25 cellular contexts compared by ENCODE assay signal in genomic region chr12:77878901-77879300, GRCh38. TPM values are rescaled to one million over a fixed set of nuclear protein-coding genes. Genes with fewer than 3 reads are reported as not detected.
"Had no signal": no experiment of that assay in that cellular context is flagged by ENCODE, and none has a peak within 500 bp of the region (broad histone marks: within the 10 kb centered on the region; RNA-seq: fewer than 3 reads in every experiment).

No MANE protein-coding gene starts in this region.

- H3K27me3 ChIP-seq: neutrophil, pancreas, suprapubic skin, testis, tibial artery, transverse colon, upper lobe of right lung, uterus had no signal

- H3K9me3 ChIP-seq: neutrophil, pancreas, psoas muscle, suprapubic skin, testis, tibial artery, transverse colon, upper lobe of right lung, uterus had no signal

- H3K4me1 ChIP-seq: pancreas, psoas muscle, suprapubic skin, testis, tibial artery, transverse colon, upper lobe of right lung, uterus had no signal

- FAIRE-seq: pancreas, small intestine had no signal

- H3K4me3 ChIP-seq: pancreas, psoas muscle, suprapubic skin, testis, tibial artery, transverse colon, upper lobe of right lung, uterus had no signal

- DNase-seq: naive B cell; naive thymus-derived CD8-positive, alpha-beta T cell; nephron progenitor cell; nucleus accumbens; pancreas; posterior cingulate gyrus; psoas muscle; right cardiac atrium; small intestine; stimulated activated CD4-positive, alpha-beta T cell treated with anti-CD3 and anti-CD28 coated beads, Interleukin-15, amount 100 ng/mL, for 24 hours; stimulated activated CD4-positive, alpha-beta T cell treated with anti-CD3 and anti-CD28 coated beads, Interleukin-2, amount 100 ng/mL, for 24 hours; stimulated activated CD4-positive, alpha-beta T cell treated with anti-CD3 and anti-CD28 coated beads, Interleukin-2, amount 100 ng/mL, for 48 hours; stimulated activated CD4-positive, alpha-beta T cell treated with anti-CD3 and anti-CD28 coated beads, Interleukin-4, amount 100 ng/mL, for 24 hours; stimulated activated naive CD4-positive, alpha-beta T cell; stimulated activated naive CD8-positive, alpha-beta T cell treated with anti-CD3 and anti-CD28 coated beads, Interleukin-15, amount 100 ng/mL, for 72 hours; stimulated activated naive CD8-positive, alpha-beta T cell treated with anti-CD3 and anti-CD28 coated beads, Interleukin-15, Interleukin-2, amounts not matched to agents 100 U/mL and 50 U/mL, for 24 hours; substantia nigra; testis; tibial artery; transverse colon; upper lobe of right lung; uterus had no signal

- H3K36me3 ChIP-seq: neutrophil, pancreas, suprapubic skin, tibial artery, transverse colon, upper lobe of right lung, uterus had no signal

- H3K27ac ChIP-seq: neutrophil, pancreas, psoas muscle, suprapubic skin, testis, tibial artery, transverse colon, upper lobe of right lung, uterus had no signal

RNA-seq across cellular contexts. Expression of gene NAV3, which starts 48.2 kb away (rescaled TPM):
- total RNA-seq: naive thymus-derived CD8-positive, alpha-beta T cell; natural killer cell treated with Interleukin-12 subunit alpha and Interleukin-12 subunit beta and Interleukin-15 and Interleukin-18, amount 100 ng/mL, for 72 hours had no signal
- polyA plus RNA-seq: naive thymus-derived CD8-positive, alpha-beta T cell had no signal
